1 cellular context compared by ENCODE assay signal in genomic region chr11:97636741-97637140, GRCh38.
TF ChIP-seq lines count a peak whose summit lies in the region.

No MANE protein-coding gene starts in this region.

TF ChIP-seq in GM23338, 12 proteins besides CTCF, POLR2A, EP300 and RAD21:
- TF ChIP-seq ZNF462 (CRISPR knock-in tag; IDR thresholded peaks at IDR 0.05), result peak; percentile 30; the same call in 1 of the 2 replicates
- TF ChIP-seq NANOG (IDR thresholded peaks at IDR 0.05; ENCODE audit: borderline replicate concordance), result peak; percentile 34; the same call in 1 of the 2 replicates
